ENCODE assay signal across 24 cellular contexts in genomic region chr16:82055728-82056549, GRCh38. TPM values are rescaled to one million over a fixed set of nuclear protein-coding genes. Genes with fewer than 3 reads are reported as not detected.
A peak's percentile ranks its signal among the peaks of the same experiment; 100 is the strongest.
DNase-seq lines count a peak whose midpoint lies in the region; ATAC-seq and TF ChIP-seq lines count a peak whose summit lies in the region.
"Had no signal": no experiment of that assay in that cellular context is flagged by ENCODE, and none has a peak within 500 bp of the region (broad histone marks: within the 10 kb centered on the region; RNA-seq: fewer than 3 reads in every experiment).

No MANE protein-coding gene starts in this region.

- H3K27ac ChIP-seq in RWPE2 (ENCODE audit: poor library complexity, severe bottlenecking) (peak overlapping the region; percentile 31), esophagus (ENCODE audit: low read depth in 2 of 2, low read length in 1 of 2) (peak overlapping the region; percentile 40 to 80), right lobe of liver (peak overlapping the region; percentile 12 to 83 (median 68)), vagina (peak overlapping the region; percentile 31)
- H3K27ac ChIP-seq: brain microvascular endothelial cell, PC-9, right atrium auricular region, thoracic aorta had no signal

- intact Hi-C loops in right lobe of liver (cut with DNase I): no loop called here
- intact Hi-C loops in vagina (cut with DNase I): no loop called here

- ATAC-seq in RWPE2 (ENCODE audit: low read depth) (peak; percentile 60), right lobe of liver (peak; percentile 49 to 77 (median 58))
- ATAC-seq in activated T-helper 17 cell treated with anti-CD3 and anti-CD28 coated beads, Interleukin-2, amount 50 U/mL, for 72 hours (replicated peaks): no peak
- ATAC-seq: activated CD8-positive, alpha-beta T cell treated with anti-CD3 and anti-CD28 coated beads, Interleukin-2, amount 10 ng/mL, durations not matched to agents 7 days and 5 days had no signal

- H3K27me3 Mint-ChIP-seq in activated T-helper 17 cell treated with anti-CD3 and anti-CD28 coated beads, Interleukin-2, amount 50 U/mL, for 72 hours: peaks cover 30% of the 10 kb centered on the region

- no peaks in the 10 kb centered on the region for H3K36me3 Mint-ChIP-seq in activated T-helper 17 cell treated with anti-CD3 and anti-CD28 coated beads, Interleukin-2, amount 50 U/mL, for 72 hours (ENCODE audit: low read depth)
- H3K36me3 Mint-ChIP-seq: CD4-positive, alpha-beta memory T cell; naive B cell had no signal

- no peaks in the 10 kb centered on the region for H3K4me1 Mint-ChIP-seq in activated T-helper 17 cell treated with anti-CD3 and anti-CD28 coated beads, Interleukin-2, amount 50 U/mL, for 72 hours
- H3K4me1 Mint-ChIP-seq: CD4-positive, alpha-beta memory T cell; naive B cell had no signal

- H3K9me3 ChIP-seq in RWPE2 (ENCODE audit: severe bottlenecking) (no peaks in the 10 kb centered on the region), esophagus (ENCODE audit: control insufficient read depth in 2 of 2, insufficient read depth in 1 of 2, low read depth in 1 of 2, low read length in 1 of 2) (no peaks in the 10 kb centered on the region), right lobe of liver (no peaks in the 10 kb centered on the region), vagina (no peaks in the 10 kb centered on the region)
- H3K9me3 ChIP-seq: right atrium auricular region, thoracic aorta had no signal

- no peak overlapping the region for H3K4me3 Mint-ChIP-seq in activated T-helper 17 cell treated with anti-CD3 and anti-CD28 coated beads, Interleukin-2, amount 50 U/mL, for 72 hours
- H3K4me3 Mint-ChIP-seq: activated CD8-positive, alpha-beta T cell treated with anti-CD3 and anti-CD28 coated beads, Interleukin-2, amount 10 ng/mL, durations not matched to agents 7 days and 5 days; CD4-positive, alpha-beta memory T cell; naive B cell had no signal

- peaks cover 14% of the 10 kb centered on the region for H3K4me1 ChIP-seq in RWPE2 (ENCODE audit: insufficient read depth, poor library complexity, severe bottlenecking)
- peaks cover 0 to 4% of the 10 kb centered on the region in 2 donors for H3K4me1 ChIP-seq in esophagus (ENCODE audit: control insufficient read depth in 2 of 2, insufficient read depth in 2 of 2, low read length in 1 of 2)
- H3K4me1 ChIP-seq in right lobe of liver: peaks cover 0 to 84% (median 20%) of the 10 kb centered on the region in 4 donors
- peaks cover 23% of the 10 kb centered on the region for H3K4me1 ChIP-seq in vagina
- H3K4me1 ChIP-seq: right atrium auricular region had no signal

- no peak overlapping the region for H3K27ac Mint-ChIP-seq in activated T-helper 17 cell treated with anti-CD3 and anti-CD28 coated beads, Interleukin-2, amount 50 U/mL, for 72 hours
- H3K27ac Mint-ChIP-seq: activated CD8-positive, alpha-beta T cell treated with anti-CD3 and anti-CD28 coated beads, Interleukin-2, amount 10 ng/mL, durations not matched to agents 7 days and 5 days; CD4-positive, alpha-beta memory T cell; naive B cell had no signal

- H3K36me3 ChIP-seq in RWPE2 (ENCODE audit: low read depth) (no peaks in the 10 kb centered on the region), esophagus (ENCODE audit: control insufficient read depth in 2 of 2, insufficient read depth in 2 of 2, low read length in 1 of 2) (no peaks in the 10 kb centered on the region), right lobe of liver (no peaks in the 10 kb centered on the region), vagina (no peaks in the 10 kb centered on the region)
- H3K36me3 ChIP-seq: brain microvascular endothelial cell, right atrium auricular region, thoracic aorta had no signal

- H3K4me3 ChIP-seq in RWPE2 (ENCODE audit: severe bottlenecking) (no peak overlapping the region), esophagus (ENCODE audit: low read depth in 1 of 2, low read length in 2 of 2) (no peak overlapping the region), right lobe of liver (peak overlapping the region in 2 of 3 donors; percentile 29 to 50), vagina (no peak overlapping the region)
- H3K4me3 ChIP-seq: PC-9, right atrium auricular region, thoracic aorta had no signal

- H3K27me3 ChIP-seq in RWPE2 (ENCODE audit: insufficient read depth, poor library complexity, severe bottlenecking): no peaks in the 10 kb centered on the region
- H3K27me3 ChIP-seq in esophagus (ENCODE audit: control insufficient read depth in 1 of 2, insufficient read depth in 2 of 2, low read length in 2 of 2): no peaks in the 10 kb centered on the region
- H3K27me3 ChIP-seq in right lobe of liver: no peaks in the 10 kb centered on the region
- H3K27me3 ChIP-seq in vagina: no peaks in the 10 kb centered on the region
- H3K27me3 ChIP-seq: right atrium auricular region had no signal

- WGBS in esophagus, 2 donors: 51 to 66% methylated on average over 8 of the region's 8 CpGs
- 27% methylated on average over 8 of the region's 8 CpGs for WGBS in right lobe of liver (ENCODE audit: insufficient coverage, low coverage, low lambda C conversion rate, missing lambda C conversion rate)

- no peak for DNase-seq in RWPE2 (ENCODE audit: low spot score)
- DNase-seq in right lobe of liver: no peak
- DNase-seq in vagina (ENCODE audit: extremely low spot score in 2 of 2): no peak
- no peak for DNase-seq in pons (ENCODE audit: low spot score)
- no peak for DNase-seq in T-helper 9 cell
- DNase-seq: activated CD8-positive, alpha-beta T cell treated with anti-CD3 and anti-CD28 coated beads, Interleukin-2, amount 10 ng/mL, durations not matched to agents 7 days and 5 days; activated gamma-delta T cell treated with Interleukin-2 at 50 U/mL for 16 hours; activated T-cell treated with anti-CD3 and anti-CD28 coated beads, Interleukin-2, amount 50 U/mL, for 1 hour; brain microvascular endothelial cell; CD4-positive, alpha-beta memory T cell; effector memory CD4-positive, alpha-beta T cell; kidney glomerular epithelial cell; naive B cell; NCI-H2107; occipital lobe; PC-9; stimulated activated CD4-positive, alpha-beta T cell treated with anti-CD3 and anti-CD28 coated beads, Interleukin-4, amount 100 ng/mL, for 24 hours; stimulated activated naive CD4-positive, alpha-beta T cell had no signal

- TF ChIP-seq POLR2A in right lobe of liver (IDR thresholded peaks at IDR 0.05) (peak; percentile 61), vagina (IDR thresholded peaks at IDR 0.05) (no peak)

- H3K9me3 Mint-ChIP-seq in activated T-helper 17 cell treated with anti-CD3 and anti-CD28 coated beads, Interleukin-2, amount 50 U/mL, for 72 hours: no peaks in the 10 kb centered on the region
- H3K9me3 Mint-ChIP-seq: CD4-positive, alpha-beta memory T cell had no signal

- TF ChIP-seq CTCF in RWPE2 (IDR thresholded peaks at IDR 0.05; ENCODE audit: poor library complexity, severe bottlenecking) (no peak), right lobe of liver (IDR thresholded peaks at IDR 0.05) (no peak), vagina (IDR thresholded peaks at IDR 0.05) (no peak)

RNA-seq across cellular contexts. Expression of gene HSD17B2, which starts 20.9 kb away (rescaled TPM):
- 1 to 10 TPM; 1.0 to 9.5 TPM for polyA plus RNA-seq in esophagus
- total RNA-seq in right lobe of liver (100 to 1,000 TPM in 1 of 6 experiments, 10 to 100 TPM in 5; 65.2 to 144 (median 84.7) TPM), vagina (2.9 TPM)
- not detected for total RNA-seq in activated T-helper 17 cell treated with anti-CD3 and anti-CD28 coated beads, Interleukin-2, amount 50 U/mL, for 72 hours
- total RNA-seq: activated CD8-positive, alpha-beta T cell treated with anti-CD3 and anti-CD28 coated beads, Interleukin-2, amount 10 ng/mL, durations not matched to agents 7 days and 5 days; CD4-positive, alpha-beta memory T cell; NCI-H460; PC-9; right atrium auricular region; thoracic aorta had no signal
- polyA plus RNA-seq: CD4-positive, alpha-beta memory T cell had no signal

RNA-seq across cellular contexts. Expression of gene SDR42E1, which starts 44.7 kb away (rescaled TPM):
- polyA plus RNA-seq in esophagus: 1 to 10 TPM; 2.3 to 3.6 TPM
- total RNA-seq in right lobe of liver (1 to 10 TPM; 3.4 to 5.9 (median 4.5) TPM), vagina (4.2 TPM)
- total RNA-seq in activated T-helper 17 cell treated with anti-CD3 and anti-CD28 coated beads, Interleukin-2, amount 50 U/mL, for 72 hours: 1 to 10 TPM; 3.7 to 5.1 TPM
- total RNA-seq: G401, NCI-H460, occipital lobe had no signal

Comparison
In these comparisons a context has a peak if more than half of its experiments do, and no peak if none do; other contexts are left out.
1. H3K4me3 ChIP-seq: peak in right lobe of liver (2 of 3); none in RWPE2 (single experiment), esophagus (0 of 2) and vagina (0 of 2).
2. RNA of gene HSD17B2, which starts 20.9 kb away (total RNA-seq): 65.2 to 144 TPM in right lobe of liver; 2.9 TPM in vagina (single experiment) and not detected in activated T-helper 17 cell treated with anti-CD3 and anti-CD28 coated beads, Interleukin-2, amount 50 U/mL, for 72 hours; every median in the first group is over 10 times any median in the second.
3. Peak in every context shown above with its lines, with median percentiles within 50 percentile points of each other: H3K27ac ChIP-seq.